8 cellular contexts compared by ENCODE assay signal in genomic region chr16:29975134-29975538, GRCh38. TPM values are rescaled to one million over a fixed set of nuclear protein-coding genes. Genes with fewer than 3 reads are reported as not detected.
DNase-seq lines count a peak whose midpoint lies in the region; ATAC-seq and TF ChIP-seq lines count a peak whose summit lies in the region.

No MANE protein-coding gene starts in this region.

- H3K27me3 ChIP-seq in psoas muscle (ENCODE audit: insufficient read depth in 3 of 3, low read length in 2 of 3): no peaks in the 10 kb centered on the region

- H3K4me1 ChIP-seq in psoas muscle: peaks cover 25% of the 10 kb centered on the region

- H3K36me3 ChIP-seq in psoas muscle (ENCODE audit: insufficient read depth in 1 of 2, low read depth in 1 of 2): peaks cover under 1 to 44% of the 10 kb centered on the region in 2 donors

- DNase-seq in fibroblast of mammary gland (ENCODE audit: low read depth) (no peak), psoas muscle (no peak), cerebellar nuclear complex (lab: John Stamatoyannopoulos, UW) (no peak)

- ATAC-seq in SK-N-SH treated with all-trans-retinoic acid at 6 μM for 48 hours (no peak), psoas muscle (no peak), GM18867 (IDR thresholded peaks at IDR 0.05; ENCODE audit: unreplicated experiment) (no peak), HG02973 (IDR thresholded peaks at IDR 0.05; ENCODE audit: unreplicated experiment) (no peak), GM21447 (IDR thresholded peaks at IDR 0.05; ENCODE audit: unreplicated experiment) (no peak)

- peak overlapping the region; percentile 48 for H3K27ac ChIP-seq in psoas muscle

- 50 to 55% (median 51%) methylated on average over 5 of the region's 5 CpGs for WGBS in psoas muscle, 3 donors

- intact Hi-C loops in psoas muscle (cut with DNase I): loop anchor here (1.0 to 10.0 kb wide), 4 partner anchors 9 to 1750 kb away; partner anchors contain the start of genes HIRIP3 (in 1 of the 2) and KCTD13 (in 1 of the 2)

- peak overlapping the region; percentile 90 for H3K4me3 ChIP-seq in GM08714 (ENCODE audit: low read length)
- peak overlapping the region; percentile 90 for H3K4me3 ChIP-seq in fibroblast of mammary gland (ENCODE audit: control insufficient read depth, low read depth, low read length)
- peak overlapping the region; percentile 95 for H3K4me3 ChIP-seq in psoas muscle

- H3K9me3 ChIP-seq in psoas muscle: no peaks in the 10 kb centered on the region

- no peak for TF ChIP-seq CTCF in fibroblast of mammary gland (conservative IDR thresholded peaks at IDR 0.05; ENCODE audit: control insufficient read depth, insufficient read depth, low read depth, low read length)
- TF ChIP-seq CTCF in psoas muscle (IDR thresholded peaks at IDR 0.05): no peak

TF ChIP-seq in SK-N-SH treated with all-trans-retinoic acid at 6 μM for 48 hours, 23 proteins besides CTCF, POLR2A, EP300 and RAD21:
- 0 out of 2 replicates have a peak, but pooled peaks have one; percentile 9 for TF ChIP-seq ISL1 (CRISPR knock-in tag; IDR thresholded peaks at IDR 0.05)
- no peak for TF ChIP-seq SNAI2 (CRISPR knock-in tag; IDR thresholded peaks at IDR 0.05)

RNA-seq across cellular contexts. Expression of gene TAOK2, which starts 1.5 kb away (rescaled TPM):
- 10 to 100 TPM; 18.6 to 28.6 (median 22.0) TPM for total RNA-seq in psoas muscle
- 10 to 100 TPM; 15.7 to 30.2 (median 21.8) TPM for polyA plus RNA-seq in psoas muscle

RNA-seq across cellular contexts. Expression of gene TMEM219, which starts 13.3 kb away (rescaled TPM):
- 10 to 100 TPM; 39.6 to 64.5 (median 50.3) TPM for total RNA-seq in psoas muscle
- 10 to 100 TPM; 53.7 to 80.7 (median 60.4) TPM for polyA plus RNA-seq in psoas muscle

RNA-seq across cellular contexts. Expression of gene HIRIP3, which starts 20.3 kb away (rescaled TPM):
- 10 to 100 TPM; 18.9 to 22.0 (median 20.7) TPM for total RNA-seq in psoas muscle
- 10 to 100 TPM; 18.5 to 62.5 (median 23.1) TPM for polyA plus RNA-seq in psoas muscle

RNA-seq across cellular contexts. Expression of gene INO80E, which starts 20.9 kb away (rescaled TPM):
- total RNA-seq in psoas muscle: 10 to 100 TPM; 30.5 to 43.3 (median 34.1) TPM
- 10 to 100 TPM; 59.8 to 86.9 (median 77.3) TPM for polyA plus RNA-seq in psoas muscle

RNA-seq across cellular contexts. Expression of gene DOC2A, which starts 35.7 kb away (rescaled TPM):
- under 1 TPM in 2 of 4 donors, not detected in 2; 0.11 to 0.51 TPM for total RNA-seq in psoas muscle
- under 1 TPM; 0.13 to 0.20 (median 0.15) TPM for polyA plus RNA-seq in psoas muscle
